In genomic region chr16:89554343-89554742, GRCh38 we compare ENCODE assay signal across 11 cellular contexts. TPM values are rescaled to one million over a fixed set of nuclear protein-coding genes. Genes with fewer than 3 reads are reported as not detected.
"Had no signal": no experiment of that assay in that cellular context is flagged by ENCODE, and none has a peak within 500 bp of the region (broad histone marks: within the 10 kb centered on the region; RNA-seq: fewer than 3 reads in every experiment).

No MANE protein-coding gene starts in this region.

- H3K27ac ChIP-seq: GM23248, HL-60 had no signal

- H3K9me3 ChIP-seq: HAP-1 had no signal

- H3K4me3 ChIP-seq: GM23248, HAP-1 had no signal

- H3K27ac Mint-ChIP-seq: HFFc6, IgD-negative memory B cell had no signal

- H3K9ac ChIP-seq: GM23248 had no signal

- H3K4me3 Mint-ChIP-seq: HFFc6, IgD-negative memory B cell had no signal

- H3K27me3 Mint-ChIP-seq: IgD-negative memory B cell had no signal

- ATAC-seq: HCT116, HepG2 had no signal

- DNase-seq: GM23248, GOT3, HFFc6, KBM-7 had no signal

- H3K9me3 Mint-ChIP-seq: IgD-negative memory B cell had no signal

- H2AFZ ChIP-seq: GM23248 had no signal

- FAIRE-seq: HepG2 had no signal

RNA-seq across cellular contexts. Expression of gene CPNE7, which starts 21.2 kb away (rescaled TPM):
- total RNA-seq: HepG2 had no signal
- polyA plus RNA-seq: IgD-negative memory B cell had no signal

RNA-seq across cellular contexts. Expression of gene DPEP1, which starts 59.1 kb away (rescaled TPM):
- total RNA-seq: GM23248, H4, HFFc6, HT1080 had no signal
- polyA plus RNA-seq: GM23248, IgD-negative memory B cell had no signal
